ENCODE assay signal across 8 cellular contexts in the genomic region with DNA sequence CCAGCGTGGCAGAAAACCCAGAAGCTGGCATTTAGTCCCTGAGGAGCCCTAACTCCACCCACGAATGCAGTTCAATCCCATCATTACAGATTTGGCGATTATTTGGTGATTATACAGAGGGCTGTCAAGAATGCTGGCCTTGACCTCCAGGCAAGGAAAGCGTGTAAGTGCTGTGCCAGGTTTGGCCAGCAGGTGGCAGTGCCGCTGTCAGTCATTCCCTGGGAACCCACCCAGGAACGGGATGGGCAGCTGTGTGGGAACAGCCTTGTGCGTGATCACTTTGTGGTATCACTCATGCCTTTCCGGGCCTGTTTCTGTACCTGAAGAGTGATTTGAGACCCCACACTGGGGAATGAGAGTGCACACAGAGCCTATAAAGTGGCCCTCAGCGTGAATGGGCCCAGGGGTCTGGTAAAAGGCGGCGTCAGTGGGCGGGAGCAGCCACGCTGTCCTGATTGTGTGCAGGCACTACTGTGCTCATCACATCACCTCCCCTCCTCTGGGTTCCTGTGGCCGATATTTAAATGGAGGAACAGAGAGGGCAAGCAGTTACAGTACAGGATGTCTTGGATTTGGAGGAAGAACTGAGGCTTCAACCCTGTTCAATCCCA.
DNase-seq lines count a peak whose midpoint lies in the region; ATAC-seq and TF ChIP-seq lines count a peak whose summit lies in the region.

No MANE protein-coding gene starts in this region.

- no peak overlapping the region for H3K4me2 ChIP-seq in smooth muscle cell

- WGBS in smooth muscle cell (ENCODE audit: low lambda C conversion rate): 40% methylated on average over 14 of the region's 14 CpGs

- no peak overlapping the region for H2AFZ ChIP-seq in smooth muscle cell (ENCODE audit: low read depth)

- peaks cover 0 to 24% of the 10 kb centered on the region in 2 experiments; a peak in 1 of 3 replicates for H3K36me3 ChIP-seq in HEK293 (ENCODE audit: control insufficient read depth in 2 of 2, insufficient read depth in 1 of 2, low read length in 2 of 2)
- H3K36me3 ChIP-seq in smooth muscle cell (ENCODE audit: low read depth): no peaks in the 10 kb centered on the region

- H3F3A ChIP-seq in smooth muscle cell (ENCODE audit: low read depth): peaks cover 5% of the 10 kb centered on the region

- POLR2A ChIA-PET in HEK293 (lab: Yijun Ruan, JAX): no interaction called here

- H3K4me1 ChIP-seq in HEK293 (ENCODE audit: control insufficient read depth, insufficient read depth, low read length) (no peaks in the 10 kb centered on the region), smooth muscle cell (ENCODE audit: low read depth) (no peaks in the 10 kb centered on the region)

- DNase-seq in T-helper 1 cell: peak in 4 of 5 donors; percentile 18 to 45 (median 31)
- DNase-seq in anterior cingulate cortex (lab: John Stamatoyannopoulos, UW): peak in 42 of 58 donors; percentile 4 to 82 (median 29)
- DNase-seq in hepatic stellate cell (ENCODE audit: low spot score): peak; percentile 82
- DNase-seq in smooth muscle cell (lab: John Stamatoyannopoulos, UW; ENCODE audit: unreplicated experiment): peak; percentile 35
- DNase-seq in T1000 (lab: John Stamatoyannopoulos, UW): no peak

- TF ChIP-seq CTCF in C4-2B (conservative IDR thresholded peaks at IDR 0.05) (peak; percentile 96), HEK293 (tag by site-specific recombination; IDR thresholded peaks at IDR 0.05) (peak; percentile 71), smooth muscle cell (IDR thresholded peaks at IDR 0.05; ENCODE audit: borderline replicate concordance, insufficient read depth, poor library complexity, severe bottlenecking) (peak; percentile 93)

- H3K9me3 ChIP-seq in HEK293 (ENCODE audit: control insufficient read depth, insufficient read depth, low read depth, low read length): no peaks in the 10 kb centered on the region
- H3K9me3 ChIP-seq in smooth muscle cell (replicated peaks; ENCODE audit: low read depth): no peaks in the 10 kb centered on the region

- H3K27me3 ChIP-seq in smooth muscle cell (ENCODE audit: low read depth): no peaks in the 10 kb centered on the region

- no peaks in the 10 kb centered on the region for H3K79me2 ChIP-seq in smooth muscle cell (ENCODE audit: low read depth)

- no peak overlapping the region for H3K27ac ChIP-seq in C4-2B
- H3K27ac ChIP-seq in HEK293 (ENCODE audit: extremely low read depth, low read depth, low read length): no peak overlapping the region
- H3K27ac ChIP-seq in smooth muscle cell (ENCODE audit: low read depth): no peak overlapping the region

- no peak overlapping the region for H3K9ac ChIP-seq in smooth muscle cell (ENCODE audit: low read depth)

- ATAC-seq in HG02840 (IDR thresholded peaks at IDR 0.05; ENCODE audit: low FRiP score, unreplicated experiment): no peak

- H3K4me3 ChIP-seq in HEK293 (ENCODE audit: low read depth, low read length) (no peak overlapping the region), smooth muscle cell (no peak overlapping the region)

- peaks cover 7% of the 10 kb centered on the region for H4K20me1 ChIP-seq in smooth muscle cell (ENCODE audit: low read depth)

- CTCF ChIA-PET in HEK293 (lab: Yijun Ruan, JAX): interaction anchor here (0.6 to 2.6 kb wide), 23 partner anchors 9 to 820 kb away, joined by 3 to 18 read pairs (median 3); a partner anchor contains a TSS

TF ChIP-seq in HEK293, 187 proteins besides CTCF, POLR2A, EP300 and RAD21:
- TF ChIP-seq SP2 (tag by site-specific recombination; IDR thresholded peaks at IDR 0.05) (peak; percentile 63), ZFHX2 (tag by site-specific recombination; conservative IDR thresholded peaks at IDR 0.05) (0 out of 2 replicates have a peak, but pooled peaks have one; percentile 23), ZNF654 (tag by site-specific recombination; IDR thresholded peaks at IDR 0.05; ENCODE audit: low read depth) (peak; percentile 37; the same call in 1 of the 2 replicates), ZXDB (tag by site-specific recombination; IDR thresholded peaks at IDR 0.05) (no peak), IKZF3 (tag by site-specific recombination; IDR thresholded peaks at IDR 0.05) (peak; percentile 76), BCL11A (tag by site-specific recombination; IDR thresholded peaks at IDR 0.05; ENCODE audit: low read depth) (no peak), ZNF2 (tag by site-specific recombination; IDR thresholded peaks at IDR 0.05) (0 out of 2 replicates have a peak, but pooled peaks have one; percentile 24), ZNF341 (tag by site-specific recombination; IDR thresholded peaks at IDR 0.05; ENCODE audit: low read depth) (peak; percentile 66), ZNF600 (tag by site-specific recombination; IDR thresholded peaks at IDR 0.05) (no peak)
TF ChIP-seq in HEK293: peak in this region for 6.
